In genomic region chr6:35377002-35377401, GRCh38 we compare ENCODE assay signal across 1 cellular context.
TF ChIP-seq lines count a peak whose summit lies in the region.

No MANE protein-coding gene starts in this region.

TF ChIP-seq in GM12878, 131 proteins besides CTCF, POLR2A, EP300 and RAD21:
- TF ChIP-seq BHLHE40 (IDR thresholded peaks at IDR 0.05; ENCODE audit: borderline replicate concordance in 1 of 2, low read depth in 2 of 2, low read length in 1 of 2) = 0 out of 4 replicates have a peak, but pooled peaks of 1 of the 2 experiments have one; percentile 12
- TF ChIP-seq RUNX3 (IDR thresholded peaks at IDR 0.05; ENCODE audit: low read length) = peak; percentile 20; the same call in 1 of the 2 replicates
- TF ChIP-seq ZNF622 (IDR thresholded peaks at IDR 0.05) = no peak
- TF ChIP-seq ZBED1 (IDR thresholded peaks at IDR 0.05; ENCODE audit: borderline replicate concordance) = no peak
- TF ChIP-seq IKZF1 (conservative IDR thresholded peaks at IDR 0.05) = no peak
- no peak for TF ChIP-seq STAT1 (conservative IDR thresholded peaks at IDR 0.05)
- no peak for TF ChIP-seq ZNF207 (IDR thresholded peaks at IDR 0.05; ENCODE audit: borderline replicate concordance)
- TF ChIP-seq SIN3A (IDR thresholded peaks at IDR 0.05; ENCODE audit: low read depth, low read length) = no peak
- TF ChIP-seq ATF7 (IDR thresholded peaks at IDR 0.05; ENCODE audit: low read depth) = no peak
